In genomic region chr1:99475991-99476532, GRCh38 we compare ENCODE assay signal across 26 cellular contexts.
"Had no signal": no experiment of that assay in that cellular context is flagged by ENCODE, and none has a peak within 500 bp of the region (broad histone marks: within the 10 kb centered on the region; RNA-seq: fewer than 3 reads in every experiment).

No MANE protein-coding gene starts in this region.

- FAIRE-seq: small intestine had no signal

- H3K79me2 ChIP-seq: parathyroid adenoma had no signal

- H3K27ac ChIP-seq: ovary, parathyroid adenoma, psoas muscle, right lobe of liver, sigmoid colon, suprapubic skin, testis, tibial artery, transverse colon, upper lobe of right lung, uterus had no signal

- H3K4me1 ChIP-seq: parathyroid adenoma, psoas muscle, right lobe of liver, suprapubic skin, testis, tibial artery, transverse colon, upper lobe of right lung, uterus had no signal

- ATAC-seq: naive thymus-derived CD4-positive, alpha-beta T cell; natural killer cell; psoas muscle; right cardiac atrium; right lobe of liver; stimulated activated effector memory CD8-positive, alpha-beta T cell treated with anti-CD3 and anti-CD28 coated beads, Interleukin-12 subunit alpha, Interleukin-12 subunit beta, amount 100 ng/mL, for 72 hours; stimulated activated naive B cell treated with anti-CD40 and anti-IgM and Interleukin-4, amounts not matched to agents 10 μg/mL and 1 μg/mL and 100 μg/mL, for 72 hours; stimulated activated naive CD8-positive, alpha-beta T cell treated with anti-CD3 and anti-CD28 coated beads, Interleukin-15, amount 100 ng/mL, for 72 hours; stimulated activated naive CD8-positive, alpha-beta T cell treated with anti-CD3 and anti-CD28 coated beads, Interleukin-15, Interleukin-2, amounts not matched to agents 100 U/mL and 50 U/mL, for 24 hours; upper lobe of right lung had no signal

- DNase-seq: naive thymus-derived CD4-positive, alpha-beta T cell; natural killer cell; occipital lobe; ovary; posterior cingulate gyrus; psoas muscle; right cardiac atrium; right lobe of liver; sigmoid colon; small intestine; stimulated activated CD4-positive, alpha-beta T cell treated with anti-CD3 and anti-CD28 coated beads, Interleukin-15, amount 100 ng/mL, for 24 hours; stimulated activated CD4-positive, alpha-beta T cell treated with anti-CD3 and anti-CD28 coated beads, Interleukin-2, amount 100 ng/mL, for 24 hours; stimulated activated CD4-positive, alpha-beta T cell treated with anti-CD3 and anti-CD28 coated beads, Interleukin-2, amount 100 ng/mL, for 48 hours; stimulated activated CD4-positive, alpha-beta T cell treated with anti-CD3 and anti-CD28 coated beads, Interleukin-4, amount 100 ng/mL, for 24 hours; stimulated activated naive B cell treated with anti-CD40 and anti-IgM and Interleukin-4, amounts not matched to agents 10 μg/mL and 1 μg/mL and 100 μg/mL, for 72 hours; stimulated activated naive CD8-positive, alpha-beta T cell treated with anti-CD3 and anti-CD28 coated beads, Interleukin-15, amount 100 ng/mL, for 72 hours; stimulated activated naive CD8-positive, alpha-beta T cell treated with anti-CD3 and anti-CD28 coated beads, Interleukin-15, Interleukin-2, amounts not matched to agents 100 U/mL and 50 U/mL, for 24 hours; substantia nigra; testis; tibial artery; transverse colon; upper lobe of right lung; uterus had no signal

- H2AFZ ChIP-seq: parathyroid adenoma had no signal

- H3K9me3 ChIP-seq: ovary, psoas muscle, right lobe of liver, sigmoid colon, suprapubic skin, testis, tibial artery, transverse colon, upper lobe of right lung, uterus had no signal

- H3K4me3 ChIP-seq: ovary, psoas muscle, right lobe of liver, sigmoid colon, suprapubic skin, testis, tibial artery, transverse colon, upper lobe of right lung, uterus had no signal

- H3K27me3 ChIP-seq: ovary, right lobe of liver, sigmoid colon, suprapubic skin, testis, tibial artery, transverse colon, upper lobe of right lung, uterus had no signal

- H3K36me3 ChIP-seq: ovary, right lobe of liver, sigmoid colon, suprapubic skin, tibial artery, transverse colon, upper lobe of right lung, uterus had no signal

- H3K9ac ChIP-seq: parathyroid adenoma had no signal
